In genomic region chr4:78552398-78553396, GRCh38 we compare ENCODE assay signal across 9 cellular contexts. TPM values are rescaled to one million over a fixed set of nuclear protein-coding genes. Genes with fewer than 3 reads are reported as not detected.
DNase-seq lines count a peak whose midpoint lies in the region; ATAC-seq and TF ChIP-seq lines count a peak whose summit lies in the region.
"Had no signal": no experiment of that assay in that cellular context is flagged by ENCODE, and none has a peak within 500 bp of the region (broad histone marks: within the 10 kb centered on the region; RNA-seq: fewer than 3 reads in every experiment).

No MANE protein-coding gene starts in this region.

- peak overlapping the region; percentile 64 for H3K4me3 ChIP-seq in WI38 (ENCODE audit: low read depth, low read length)
- peak overlapping the region; percentile 78 for H3K4me3 ChIP-seq in thoracic aorta
- H3K4me3 ChIP-seq in HAP-1: no peak overlapping the region

- peak overlapping the region; percentile 41 to 50 for H3K27ac ChIP-seq in thoracic aorta

- in situ Hi-C loops in HAP-1 (cut with MboI; ENCODE audit: low sequenced_read_pairs): no loop called here

- H3K36me3 Mint-ChIP-seq in activated naive CD4-positive, alpha-beta T cell treated with anti-CD3 and anti-CD28 coated beads, Interleukin-2, amount 50 U/mL, for 72 hours: peaks cover 7 to 9% of the 10 kb centered on the region in 2 donors

- DNase-seq in activated naive CD4-positive, alpha-beta T cell treated with anti-CD3 and anti-CD28 coated beads, Interleukin-2, amount 50 U/mL, for 72 hours (ENCODE audit: low spot score in 2 of 2): no peak
- no peak for DNase-seq in activated naive CD4-positive, alpha-beta T cell treated with anti-CD3 and anti-CD28 coated beads, Interleukin-2, amount 50 U/mL, for 16 hours
- DNase-seq in iris pigment epithelial cell (ENCODE audit: low read depth): peak; percentile 48
- DNase-seq in thoracic aorta (ENCODE audit: low spot score): no peak
- no peak for DNase-seq in HUDEP-2 (lab: John Stamatoyannopoulos, UW; ENCODE audit: unreplicated experiment in 76 of 76)
- DNase-seq in ecto neural progenitor cell (ENCODE audit: low spot score): no peak
- no peak for DNase-seq in HAP-1 (ENCODE audit: low spot score in 2 of 2)
- DNase-seq: adrenal gland had no signal

- peak overlapping the region in 1 of 2 donors; percentile 9 for H3K27ac Mint-ChIP-seq in activated naive CD4-positive, alpha-beta T cell treated with anti-CD3 and anti-CD28 coated beads, Interleukin-2, amount 50 U/mL, for 72 hours

- no peak for TF ChIP-seq CTCF in WI38 (IDR thresholded peaks at IDR 0.05; ENCODE audit: low read depth, low read length)
- TF ChIP-seq CTCF in thoracic aorta (IDR thresholded peaks at IDR 0.05): no peak

- H3K9me3 Mint-ChIP-seq in activated naive CD4-positive, alpha-beta T cell treated with anti-CD3 and anti-CD28 coated beads, Interleukin-2, amount 50 U/mL, for 72 hours: no peaks in the 10 kb centered on the region

- H3K4me1 ChIP-seq in thoracic aorta (ENCODE audit: control insufficient read depth in 1 of 2, low read depth in 2 of 2) (peaks cover 11 to 13% of the 10 kb centered on the region in 2 donors), HAP-1 (no peaks in the 10 kb centered on the region)

- H3K27me3 ChIP-seq in thoracic aorta (replicated peaks; ENCODE audit: insufficient read depth) (no peaks in the 10 kb centered on the region), HAP-1 (ENCODE audit: low read depth) (no peaks in the 10 kb centered on the region)

- peak; percentile 51 to 65 for ATAC-seq in activated naive CD4-positive, alpha-beta T cell treated with anti-CD3 and anti-CD28 coated beads, Interleukin-2, amount 50 U/mL, for 72 hours
- ATAC-seq in thoracic aorta (ENCODE audit: insufficient number of reproducible peaks, low FRiP score, low read depth): no peak

- H3K9me3 ChIP-seq in thoracic aorta: no peaks in the 10 kb centered on the region
- H3K9me3 ChIP-seq in HAP-1: no peaks in the 10 kb centered on the region
- H3K9me3 ChIP-seq: adrenal gland had no signal

- no peaks in the 10 kb centered on the region for H3K36me3 ChIP-seq in thoracic aorta
- no peaks in the 10 kb centered on the region for H3K36me3 ChIP-seq in HAP-1 (replicated peaks)
- H3K36me3 ChIP-seq: adrenal gland had no signal

RNA-seq across cellular contexts. Expression of gene ANXA3, which starts 1.1 kb away (rescaled TPM):
- total RNA-seq in activated naive CD4-positive, alpha-beta T cell treated with anti-CD3 and anti-CD28 coated beads, Interleukin-2, amount 50 U/mL, for 72 hours: 1 to 10 TPM in 1 of 2 donors, not detected in 1; 6.9 TPM
- total RNA-seq in thoracic aorta: 10 to 100 TPM; 17.9 to 24.0 TPM
